ENCODE assay signal across 2 cellular contexts in genomic region chr4:78022517-78022916, GRCh38.
TF ChIP-seq lines count a peak whose summit lies in the region.

No MANE protein-coding gene starts in this region.

TF ChIP-seq in SK-N-SH, 30 proteins besides CTCF, POLR2A, EP300 and RAD21:
- TF ChIP-seq REST (IDR thresholded peaks at IDR 0.05; ENCODE audit: low read depth, low read length), result no peak
- no peak for TF ChIP-seq TEAD4 (IDR thresholded peaks at IDR 0.05; ENCODE audit: borderline replicate concordance, insufficient read depth)
- no peak for TF ChIP-seq FOSL2 (IDR thresholded peaks at IDR 0.05; ENCODE audit: borderline replicate concordance, low read depth)
- no peak for TF ChIP-seq SMC3 (IDR thresholded peaks at IDR 0.05; ENCODE audit: low read depth, low read length)
- TF ChIP-seq FOXM1 (IDR thresholded peaks at IDR 0.05; ENCODE audit: low read depth), result no peak
- no peak for TF ChIP-seq RCOR1 (IDR thresholded peaks at IDR 0.05; ENCODE audit: low read length)
- TF ChIP-seq ZBTB33 (IDR thresholded peaks at IDR 0.05; ENCODE audit: borderline replicate concordance, low read depth), result no peak
- no peak for TF ChIP-seq USF2 (IDR thresholded peaks at IDR 0.05; ENCODE audit: borderline replicate concordance, low read depth, low read length)
- TF ChIP-seq YY1 (IDR thresholded peaks at IDR 0.05; ENCODE audit: low read depth), result no peak
- no peak for TF ChIP-seq NFIC (IDR thresholded peaks at IDR 0.05; ENCODE audit: borderline replicate concordance)
- no peak for TF ChIP-seq RFX5 (IDR thresholded peaks at IDR 0.05; ENCODE audit: low read length)
- TF ChIP-seq USF1 (IDR thresholded peaks at IDR 0.05; ENCODE audit: borderline replicate concordance, low read depth), result no peak
- no peak for TF ChIP-seq SIN3A (IDR thresholded peaks at IDR 0.05; ENCODE audit: borderline replicate concordance, low read depth, low read length)

TF ChIP-seq in SK-N-SH treated with all-trans-retinoic acid at 6 μM for 48 hours, 23 proteins besides CTCF, POLR2A, EP300 and RAD21 (continued from another document):
- TF ChIP-seq ZC3H10 (CRISPR knock-in tag; IDR thresholded peaks at IDR 0.05), result no peak
- no peak for TF ChIP-seq ARNTL (CRISPR knock-in tag; IDR thresholded peaks at IDR 0.05; ENCODE audit: borderline replicate concordance, low read depth)
- TF ChIP-seq ZNF565 (CRISPR knock-in tag; conservative IDR thresholded peaks at IDR 0.05; ENCODE audit: low read depth), result no peak
- no peak for TF ChIP-seq ISL1 (CRISPR knock-in tag; IDR thresholded peaks at IDR 0.05)
- no peak for TF ChIP-seq TOX (CRISPR knock-in tag; IDR thresholded peaks at IDR 0.05; ENCODE audit: borderline replicate concordance)
- TF ChIP-seq TSHZ2 (CRISPR knock-in tag; IDR thresholded peaks at IDR 0.05), result no peak
- no peak for TF ChIP-seq BACH2 (CRISPR knock-in tag; IDR thresholded peaks at IDR 0.05; ENCODE audit: borderline replicate concordance)
- TF ChIP-seq PPARA (CRISPR knock-in tag; IDR thresholded peaks at IDR 0.05; ENCODE audit: borderline replicate concordance), result no peak
- TF ChIP-seq PATZ1 (CRISPR knock-in tag; IDR thresholded peaks at IDR 0.05; ENCODE audit: borderline replicate concordance), result no peak
